In genomic region chr1:32757213-32757895, GRCh38 we compare ENCODE assay signal across 12 cellular contexts. TPM values are rescaled to one million over a fixed set of nuclear protein-coding genes. Genes with fewer than 3 reads are reported as not detected.
DNase-seq lines count a peak whose midpoint lies in the region; ATAC-seq and TF ChIP-seq lines count a peak whose summit lies in the region.
"Had no signal": no experiment of that assay in that cellular context is flagged by ENCODE, and none has a peak within 500 bp of the region (broad histone marks: within the 10 kb centered on the region; RNA-seq: fewer than 3 reads in every experiment).

No MANE protein-coding gene starts in this region.

- peak; percentile 72 for DNase-seq in NCI-H524 treated with DMSO at 0.1 percent for 48 hours (lab: John Stamatoyannopoulos, UW)
- DNase-seq in posterior cingulate gyrus = no peak
- no peak for DNase-seq in CD4-positive, alpha-beta T cell
- no peak for DNase-seq in NCI-H2029 (lab: John Stamatoyannopoulos, UW)
- DNase-seq: activated CD8-positive, alpha-beta T cell treated with anti-CD3 and anti-CD28 coated beads for 36 hours; activated effector memory CD4-positive, alpha-beta T cell treated with anti-CD3 and anti-CD28 coated beads, Interleukin-2, amount 50 U/mL, for 16 hours; left lung; NCI-H2227 treated with DMSO at 0.1 percent for 48 hours had no signal

- peaks cover 7% of the 10 kb centered on the region for H3K27me3 Mint-ChIP-seq in nephron (ENCODE audit: low read depth)
- no peaks in the 10 kb centered on the region for H3K27me3 Mint-ChIP-seq in CD4-positive, alpha-beta T cell

- H3K27ac ChIP-seq in C4-2B (peak overlapping the region; percentile 90), duodenal mucosa (ENCODE audit: low read depth, low read length) (peak overlapping the region; percentile 34)
- no peak overlapping the region for H3K27ac ChIP-seq in CD4-positive, alpha-beta T cell (ENCODE audit: low read depth, low read length)

- intact Hi-C loops in posterior cingulate gyrus (cut with DNase I) = no loop called here
- intact Hi-C loops in CD4-positive, alpha-beta T cell (cut with DNase I, micrococcal nuclease) = no loop called here

- peak overlapping the region; percentile 16 to 55 (median 28) for H3K4me3 Mint-ChIP-seq in nephron
- no peak overlapping the region for H3K4me3 Mint-ChIP-seq in CD4-positive, alpha-beta T cell
- H3K4me3 Mint-ChIP-seq: activated CD8-positive, alpha-beta T cell treated with anti-CD3 and anti-CD28 coated beads for 36 hours had no signal

- H3K9ac ChIP-seq in duodenal mucosa (ENCODE audit: low read depth in 1 of 2, low read length in 2 of 2) = peak overlapping the region; percentile 40 to 76

- no peaks in the 10 kb centered on the region for H3K9me3 Mint-ChIP-seq in nephron
- H3K9me3 Mint-ChIP-seq in CD4-positive, alpha-beta T cell = no peaks in the 10 kb centered on the region
- H3K9me3 Mint-ChIP-seq: activated CD8-positive, alpha-beta T cell treated with anti-CD3 and anti-CD28 coated beads for 36 hours had no signal

- H3K36me3 ChIP-seq in duodenal mucosa (ENCODE audit: control insufficient read depth in 1 of 2, insufficient read depth in 2 of 2, low read length in 2 of 2) = no peaks in the 10 kb centered on the region
- H3K36me3 ChIP-seq: left lung had no signal

- peaks cover 51% of the 10 kb centered on the region for H3K4me1 Mint-ChIP-seq in nephron
- peaks cover 44% of the 10 kb centered on the region for H3K4me1 Mint-ChIP-seq in CD4-positive, alpha-beta T cell (ENCODE audit: low read depth)

- ATAC-seq in GM21423 (IDR thresholded peaks at IDR 0.05; ENCODE audit: unreplicated experiment) = no peak
- no peak for ATAC-seq in CD4-positive, alpha-beta T cell (ENCODE audit: poor library complexity)
- ATAC-seq: activated CD8-positive, alpha-beta T cell treated with anti-CD3 and anti-CD28 coated beads for 36 hours; left lung had no signal

- CTCF ChIA-PET in CD4-positive, alpha-beta T cell (lab: Charles Lee) = interaction anchor here (1.0 to 1.3 kb wide), 2 partner anchors 45 kb away, joined by 3 to 4 read pairs; no protein-coding TSS in a partner anchor

- POLR2A ChIA-PET in CD4-positive, alpha-beta T cell (lab: Charles Lee) = no interaction called here

- no peak overlapping the region for H3K4me3 ChIP-seq in duodenal mucosa (ENCODE audit: low read depth in 1 of 2, low read length in 2 of 2)
- H3K4me3 ChIP-seq: left lung had no signal

- peaks cover 4% of the 10 kb centered on the region for H3K36me3 Mint-ChIP-seq in nephron (ENCODE audit: low read depth)
- no peaks in the 10 kb centered on the region for H3K36me3 Mint-ChIP-seq in CD4-positive, alpha-beta T cell (ENCODE audit: low read depth)

- H3K27me3 ChIP-seq in duodenal mucosa (ENCODE audit: control insufficient read depth in 1 of 2, insufficient read depth in 2 of 2, low read length in 2 of 2) = no peaks in the 10 kb centered on the region
- no peaks in the 10 kb centered on the region for H3K27me3 ChIP-seq in CD4-positive, alpha-beta T cell (ENCODE audit: control insufficient read depth, insufficient read depth, low read length)

- peak overlapping the region; percentile 51 to 98 (median 75) for H3K27ac Mint-ChIP-seq in nephron
- H3K27ac Mint-ChIP-seq in CD4-positive, alpha-beta T cell = no peak overlapping the region
- H3K27ac Mint-ChIP-seq: activated CD8-positive, alpha-beta T cell treated with anti-CD3 and anti-CD28 coated beads for 36 hours had no signal

- TF ChIP-seq CTCF in C4-2B (conservative IDR thresholded peaks at IDR 0.05) (no peak), nephron (IDR thresholded peaks at IDR 0.05; ENCODE audit: unreplicated experiment in 3 of 3) (no peak)
- TF ChIP-seq CTCF in CD4-positive, alpha-beta T cell (IDR thresholded peaks at IDR 0.05) = no peak

- H3K4me1 ChIP-seq in duodenal mucosa (ENCODE audit: control insufficient read depth in 1 of 2, insufficient read depth in 2 of 2, low read length in 2 of 2) = peaks cover 68 to 72% of the 10 kb centered on the region in 2 donors

- no peaks in the 10 kb centered on the region for H3K9me3 ChIP-seq in duodenal mucosa (ENCODE audit: control insufficient read depth in 1 of 2, low read length in 2 of 2)
- no peaks in the 10 kb centered on the region for H3K9me3 ChIP-seq in CD4-positive, alpha-beta T cell (ENCODE audit: control insufficient read depth, low read length)
- H3K9me3 ChIP-seq: left lung had no signal

RNA-seq across cellular contexts. Expression of gene SYNC, which starts 54.8 kb away (rescaled TPM):
- total RNA-seq in CD4-positive, alpha-beta T cell = not detected
- total RNA-seq: activated CD8-positive, alpha-beta T cell treated with anti-CD3 and anti-CD28 coated beads for 36 hours had no signal

RNA-seq across cellular contexts. Expression of gene YARS1, which starts 59.8 kb away (rescaled TPM):
- 10 to 100 TPM; 67.6 to 73.2 TPM for total RNA-seq in CD4-positive, alpha-beta T cell
